1 cellular context compared by ENCODE assay signal in genomic region chr22:45490836-45491235, GRCh38.
TF ChIP-seq lines count a peak whose summit lies in the region.

No MANE protein-coding gene starts in this region.

TF ChIP-seq in HepG2, 621 proteins besides CTCF, POLR2A, EP300 and RAD21:
- TF ChIP-seq SOX6 (IDR thresholded peaks at IDR 0.05) (no peak), SOX6 (CRISPR knock-in tag; IDR thresholded peaks at IDR 0.05) (peak; percentile 95), ZGPAT (CRISPR knock-in tag; IDR thresholded peaks at IDR 0.05) (no peak; the same call in 1 of the 2 replicates), MAFF (IDR thresholded peaks at IDR 0.05; ENCODE audit: low read depth, low read length) (no peak), SOX5 (CRISPR knock-in tag; IDR thresholded peaks at IDR 0.05; ENCODE audit: borderline replicate concordance) (peak; percentile 98), BRF2 (CRISPR knock-in tag; IDR thresholded peaks at IDR 0.05) (no peak), NR2F6 (IDR thresholded peaks at IDR 0.05) (peak; percentile 69), NR2F6 (CRISPR knock-in tag; IDR thresholded peaks at IDR 0.05) (peak; percentile 62; the same call in 1 of the 2 replicates), GATAD2A (CRISPR knock-in tag; IDR thresholded peaks at IDR 0.05) (0 out of 2 replicates have a peak, but pooled peaks have one; percentile 14), RXRB (CRISPR knock-in tag; IDR thresholded peaks at IDR 0.05; ENCODE audit: borderline replicate concordance) (peak; percentile 24; the same call in 1 of the 2 replicates), CENPBD1 (CRISPR knock-in tag; IDR thresholded peaks at IDR 0.05; ENCODE audit: borderline replicate concordance, low read depth) (no peak), ZNF777 (CRISPR knock-in tag; IDR thresholded peaks at IDR 0.05) (no peak), SOX13 (IDR thresholded peaks at IDR 0.05) (peak; percentile 97), SOX13 (CRISPR knock-in tag; conservative IDR thresholded peaks at IDR 0.05 in 1 of 2, IDR thresholded peaks at IDR 0.05 in 1 of 2) (peak in 1 of 2 experiments; percentile 99; a peak in 2 of 4 replicates), ZBTB42 (CRISPR knock-in tag; IDR thresholded peaks at IDR 0.05) (no peak), ZNF30 (CRISPR knock-in tag; IDR thresholded peaks at IDR 0.05) (no peak), FOXO4 (CRISPR knock-in tag; conservative IDR thresholded peaks at IDR 0.05) (no peak), RARA (CRISPR knock-in tag; IDR thresholded peaks at IDR 0.05) (peak; percentile 52; the same call in 1 of the 2 replicates), FOXA3 (CRISPR knock-in tag; IDR thresholded peaks at IDR 0.05) (no peak), ARID5B (CRISPR knock-in tag; IDR thresholded peaks at IDR 0.05) (peak; percentile 58), NCOR1 (IDR thresholded peaks at IDR 0.05; ENCODE audit: borderline replicate concordance, low read length) (no peak), NR2F2 (IDR thresholded peaks at IDR 0.05; ENCODE audit: borderline replicate concordance, low read depth) (peak; percentile 53; the same call in 1 of the 2 replicates), PAXIP1 (CRISPR knock-in tag; conservative IDR thresholded peaks at IDR 0.05) (0 out of 2 replicates have a peak, but pooled peaks have one; percentile 24), ZNF569 (CRISPR knock-in tag; IDR thresholded peaks at IDR 0.05; ENCODE audit: borderline replicate concordance) (no peak)
- TF ChIP-seq, protein P1, sequence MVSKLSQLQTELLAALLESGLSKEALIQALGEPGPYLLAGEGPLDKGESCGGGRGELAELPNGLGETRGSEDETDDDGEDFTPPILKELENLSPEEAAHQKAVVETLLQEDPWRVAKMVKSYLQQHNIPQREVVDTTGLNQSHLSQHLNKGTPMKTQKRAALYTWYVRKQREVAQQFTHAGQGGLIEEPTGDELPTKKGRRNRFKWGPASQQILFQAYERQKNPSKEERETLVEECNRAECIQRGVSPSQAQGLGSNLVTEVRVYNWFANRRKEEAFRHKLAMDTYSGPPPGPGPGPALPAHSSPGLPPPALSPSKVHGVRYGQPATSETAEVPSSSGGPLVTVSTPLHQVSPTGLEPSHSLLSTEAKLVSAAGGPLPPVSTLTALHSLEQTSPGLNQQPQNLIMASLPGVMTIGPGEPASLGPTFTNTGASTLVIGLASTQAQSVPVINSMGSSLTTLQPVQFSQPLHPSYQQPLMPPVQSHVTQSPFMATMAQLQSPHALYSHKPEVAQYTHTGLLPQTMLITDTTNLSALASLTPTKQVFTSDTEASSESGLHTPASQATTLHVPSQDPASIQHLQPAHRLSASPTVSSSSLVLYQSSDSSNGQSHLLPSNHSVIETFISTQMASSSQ (IDR thresholded peaks at IDR 0.05; ENCODE audit: low read depth) = no peak
- TF ChIP-seq, protein P1 (CRISPR knock-in tag; IDR thresholded peaks at IDR 0.05; ENCODE audit: borderline replicate concordance) = no peak
- TF ChIP-seq, protein P2, sequence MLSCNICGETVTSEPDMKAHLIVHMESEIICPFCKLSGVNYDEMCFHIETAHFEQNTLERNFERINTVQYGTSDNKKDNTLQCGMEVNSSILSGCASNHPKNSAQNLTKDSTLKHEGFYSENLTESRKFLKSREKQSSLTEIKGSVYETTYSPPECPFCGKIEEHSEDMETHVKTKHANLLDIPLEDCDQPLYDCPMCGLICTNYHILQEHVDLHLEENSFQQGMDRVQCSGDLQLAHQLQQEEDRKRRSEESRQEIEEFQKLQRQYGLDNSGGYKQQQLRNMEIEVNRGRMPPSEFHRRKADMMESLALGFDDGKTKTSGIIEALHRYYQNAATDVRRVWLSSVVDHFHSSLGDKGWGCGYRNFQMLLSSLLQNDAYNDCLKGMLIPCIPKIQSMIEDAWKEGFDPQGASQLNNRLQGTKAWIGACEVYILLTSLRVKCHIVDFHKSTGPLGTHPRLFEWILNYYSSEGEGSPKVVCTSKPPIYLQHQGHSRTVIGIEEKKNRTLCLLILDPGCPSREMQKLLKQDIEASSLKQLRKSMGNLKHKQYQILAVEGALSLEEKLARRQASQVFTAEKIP (CRISPR knock-in tag; IDR thresholded peaks at IDR 0.05; ENCODE audit: borderline replicate concordance) = no peak
- TF ChIP-seq, protein P3, sequence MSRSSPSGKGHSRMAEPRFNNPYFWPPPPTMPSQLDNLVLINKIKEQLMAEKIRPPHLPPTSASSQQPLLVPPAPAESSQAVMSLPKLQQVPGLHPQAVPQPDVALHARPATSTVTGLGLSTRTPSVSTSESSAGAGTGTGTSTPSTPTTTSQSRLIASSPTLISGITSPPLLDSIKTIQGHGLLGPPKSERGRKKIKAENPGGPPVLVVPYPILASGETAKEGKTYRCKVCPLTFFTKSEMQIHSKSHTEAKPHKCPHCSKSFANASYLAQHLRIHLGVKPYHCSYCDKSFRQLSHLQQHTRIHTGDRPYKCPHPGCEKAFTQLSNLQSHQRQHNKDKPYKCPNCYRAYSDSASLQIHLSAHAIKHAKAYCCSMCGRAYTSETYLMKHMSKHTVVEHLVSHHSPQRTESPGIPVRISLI (CRISPR knock-in tag; IDR thresholded peaks at IDR 0.05; ENCODE audit: borderline replicate concordance) = no peak
- TF ChIP-seq, protein P4, sequence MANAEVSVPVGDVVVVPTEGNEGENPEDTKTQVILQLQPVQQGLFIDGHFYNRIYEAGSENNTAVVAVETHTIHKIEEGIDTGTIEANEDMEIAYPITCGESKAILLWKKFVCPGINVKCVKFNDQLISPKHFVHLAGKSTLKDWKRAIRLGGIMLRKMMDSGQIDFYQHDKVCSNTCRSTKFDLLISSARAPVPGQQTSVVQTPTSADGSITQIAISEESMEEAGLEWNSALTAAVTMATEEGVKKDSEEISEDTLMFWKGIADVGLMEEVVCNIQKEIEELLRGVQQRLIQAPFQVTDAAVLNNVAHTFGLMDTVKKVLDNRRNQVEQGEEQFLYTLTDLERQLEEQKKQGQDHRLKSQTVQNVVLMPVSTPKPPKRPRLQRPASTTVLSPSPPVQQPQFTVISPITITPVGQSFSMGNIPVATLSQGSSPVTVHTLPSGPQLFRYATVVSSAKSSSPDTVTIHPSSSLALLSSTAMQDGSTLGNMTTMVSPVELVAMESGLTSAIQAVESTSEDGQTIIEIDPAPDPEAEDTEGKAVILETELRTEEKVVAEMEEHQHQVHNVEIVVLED (CRISPR knock-in tag; IDR thresholded peaks at IDR 0.05; ENCODE audit: borderline replicate concordance) = no peak
- TF ChIP-seq, protein P5, sequence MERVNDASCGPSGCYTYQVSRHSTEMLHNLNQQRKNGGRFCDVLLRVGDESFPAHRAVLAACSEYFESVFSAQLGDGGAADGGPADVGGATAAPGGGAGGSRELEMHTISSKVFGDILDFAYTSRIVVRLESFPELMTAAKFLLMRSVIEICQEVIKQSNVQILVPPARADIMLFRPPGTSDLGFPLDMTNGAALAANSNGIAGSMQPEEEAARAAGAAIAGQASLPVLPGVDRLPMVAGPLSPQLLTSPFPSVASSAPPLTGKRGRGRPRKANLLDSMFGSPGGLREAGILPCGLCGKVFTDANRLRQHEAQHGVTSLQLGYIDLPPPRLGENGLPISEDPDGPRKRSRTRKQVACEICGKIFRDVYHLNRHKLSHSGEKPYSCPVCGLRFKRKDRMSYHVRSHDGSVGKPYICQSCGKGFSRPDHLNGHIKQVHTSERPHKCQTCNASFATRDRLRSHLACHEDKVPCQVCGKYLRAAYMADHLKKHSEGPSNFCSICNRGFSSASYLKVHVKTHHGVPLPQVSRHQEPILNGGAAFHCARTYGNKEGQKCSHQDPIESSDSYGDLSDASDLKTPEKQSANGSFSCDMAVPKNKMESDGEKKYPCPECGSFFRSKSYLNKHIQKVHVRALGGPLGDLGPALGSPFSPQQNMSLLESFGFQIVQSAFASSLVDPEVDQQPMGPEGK (CRISPR knock-in tag; IDR thresholded peaks at IDR 0.05) = peak; percentile 39; the same call in 1 of the 2 replicates
